In genomic region chr19:45500918-45501729, GRCh38 we compare ENCODE assay signal across 2 cellular contexts.
TF ChIP-seq lines count a peak whose summit lies in the region.

No MANE protein-coding gene starts in this region.

TF ChIP-seq in GM23338, 12 proteins besides CTCF, POLR2A, EP300 and RAD21:
- TF ChIP-seq POLR2AphosphoS5 (IDR thresholded peaks at IDR 0.05; ENCODE audit: low read depth) (0 out of 2 replicates have a peak, but pooled peaks have one; percentile 32), ZNF114 (CRISPR knock-in tag; IDR thresholded peaks at IDR 0.05) (no peak), STAT1 (IDR thresholded peaks at IDR 0.05; ENCODE audit: unreplicated experiment) (no peak)

TF ChIP-seq in K562, 482 proteins besides CTCF, POLR2A, EP300 and RAD21:
- TF ChIP-seq ATF7 (IDR thresholded peaks at IDR 0.05) (peak; percentile 82), TAF9B (IDR thresholded peaks at IDR 0.05; ENCODE audit: partially characterized antibody) (no peak), SRSF7 (optimal IDR thresholded peaks at IDR 0.05; ENCODE audit: low read depth, low read length) (no peak), ZNF324 (CRISPR knock-in tag; IDR thresholded peaks at IDR 0.05) (no peak), ILK (tag; IDR thresholded peaks at IDR 0.05; ENCODE audit: borderline replicate concordance, low read depth) (no peak), SIX5 (IDR thresholded peaks at IDR 0.05; ENCODE audit: borderline replicate concordance in 1 of 2, insufficient read depth in 1 of 2, low read depth in 1 of 2, low read length in 2 of 2) (no peak), YBX1 (IDR thresholded peaks at IDR 0.05) (no peak), NFIC (IDR thresholded peaks at IDR 0.05) (no peak), ZNF280A (IDR thresholded peaks at IDR 0.05; ENCODE audit: low read depth, partially characterized antibody) (no peak), FOXK1 (CRISPR knock-in tag; IDR thresholded peaks at IDR 0.05; ENCODE audit: borderline replicate concordance) (no peak), ETV1 (tag; conservative IDR thresholded peaks at IDR 0.05; ENCODE audit: low read depth) (no peak), NFE2L1 (tag; IDR thresholded peaks at IDR 0.05; ENCODE audit: borderline replicate concordance, low read depth) (no peak), ZNF511 (CRISPR knock-in tag; IDR thresholded peaks at IDR 0.05) (no peak), PYGO2 (tag; IDR thresholded peaks at IDR 0.05) (no peak), ZNF224 (CRISPR knock-in tag; IDR thresholded peaks at IDR 0.05) (no peak), JUND (IDR thresholded peaks at IDR 0.05; ENCODE audit: borderline replicate concordance, low read depth, low read length) (no peak), JUND (tag; IDR thresholded peaks at IDR 0.05; ENCODE audit: borderline replicate concordance, low read depth, low read length) (peak; percentile 53; the same call in 1 of the 3 replicates), E2F4 (CRISPR knock-in tag; IDR thresholded peaks at IDR 0.05; ENCODE audit: low read depth) (no peak), BRF2 (IDR thresholded peaks at IDR 0.05; ENCODE audit: borderline replicate concordance, insufficient read depth, insufficient read length) (no peak), ATF3 (IDR thresholded peaks at IDR 0.05) (peak; percentile 90), ATF3 (CRISPR knock-in tag; conservative IDR thresholded peaks at IDR 0.05) (no peak), HNRNPK (IDR thresholded peaks at IDR 0.05; ENCODE audit: low read depth, low read length, poor library complexity, severe bottlenecking) (no peak), IRF2 (CRISPR knock-in tag; IDR thresholded peaks at IDR 0.05) (no peak), ILF3 (IDR thresholded peaks at IDR 0.05; ENCODE audit: borderline replicate concordance) (no peak), CEBPG (CRISPR knock-in tag; IDR thresholded peaks at IDR 0.05) (peak; percentile 16; the same call in 1 of the 2 replicates), CEBPG (tag; conservative IDR thresholded peaks at IDR 0.05 in 1 of 2, IDR thresholded peaks at IDR 0.05 in 1 of 2) (no peak), DIDO1 (tag; IDR thresholded peaks at IDR 0.05; ENCODE audit: low read depth) (no peak), USF1 (CRISPR knock-in tag; IDR thresholded peaks at IDR 0.05) (no peak), ZNF3 (CRISPR knock-in tag; IDR thresholded peaks at IDR 0.05) (no peak), TARDBP (IDR thresholded peaks at IDR 0.05) (no peak), EWSR1 (IDR thresholded peaks at IDR 0.05; ENCODE audit: borderline replicate concordance, low read depth, partially characterized antibody) (no peak), BRCA1 (IDR thresholded peaks at IDR 0.05) (no peak), BRCA1 (CRISPR knock-in tag; IDR thresholded peaks at IDR 0.05) (no peak), POLR3A (IDR thresholded peaks at IDR 0.05; ENCODE audit: borderline replicate concordance, extremely low read depth, insufficient read depth, insufficient read length) (no peak), FUS (optimal IDR thresholded peaks at IDR 0.05; ENCODE audit: low read depth, low read length) (no peak), KHSRP (IDR thresholded peaks at IDR 0.05) (no peak), ATF1 (CRISPR knock-in tag; IDR thresholded peaks at IDR 0.05) (no peak), ATF1 (tag; IDR thresholded peaks at IDR 0.05) (0 out of 2 replicates have a peak, but pooled peaks have one; percentile 22), TCF7 (IDR thresholded peaks at IDR 0.05; ENCODE audit: borderline replicate concordance) (no peak), ZNF311 (CRISPR knock-in tag; IDR thresholded peaks at IDR 0.05) (no peak)
